ENCODE assay signal across 1 cellular context in genomic region chr6:113776998-113777397, GRCh38.
TF ChIP-seq lines count a peak whose summit lies in the region.

No MANE protein-coding gene starts in this region.

TF ChIP-seq in IMR-90, 13 proteins besides CTCF, POLR2A, EP300 and RAD21:
- TF ChIP-seq BHLHE40 (IDR thresholded peaks at IDR 0.05; ENCODE audit: low read depth, low read length) (no peak), RFX5 (IDR thresholded peaks at IDR 0.05; ENCODE audit: low read depth, low read length) (no peak), CEBPB (IDR thresholded peaks at IDR 0.05; ENCODE audit: low read depth, low read length) (no peak), MAZ (IDR thresholded peaks at IDR 0.05; ENCODE audit: borderline replicate concordance, low read depth, low read length) (no peak), USF2 (IDR thresholded peaks at IDR 0.05; ENCODE audit: low read depth, low read length) (no peak), SMC3 (IDR thresholded peaks at IDR 0.05; ENCODE audit: low read depth, low read length) (no peak), FOS (IDR thresholded peaks at IDR 0.05; ENCODE audit: low read depth, low read length) (no peak)
- TF ChIP-seq, protein P1, sequence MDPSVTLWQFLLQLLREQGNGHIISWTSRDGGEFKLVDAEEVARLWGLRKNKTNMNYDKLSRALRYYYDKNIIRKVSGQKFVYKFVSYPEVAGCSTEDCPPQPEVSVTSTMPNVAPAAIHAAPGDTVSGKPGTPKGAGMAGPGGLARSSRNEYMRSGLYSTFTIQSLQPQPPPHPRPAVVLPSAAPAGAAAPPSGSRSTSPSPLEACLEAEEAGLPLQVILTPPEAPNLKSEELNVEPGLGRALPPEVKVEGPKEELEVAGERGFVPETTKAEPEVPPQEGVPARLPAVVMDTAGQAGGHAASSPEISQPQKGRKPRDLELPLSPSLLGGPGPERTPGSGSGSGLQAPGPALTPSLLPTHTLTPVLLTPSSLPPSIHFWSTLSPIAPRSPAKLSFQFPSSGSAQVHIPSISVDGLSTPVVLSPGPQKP (IDR thresholded peaks at IDR 0.05; ENCODE audit: borderline replicate concordance, low read depth, low read length): no peak
